ENCODE assay signal across 8 cellular contexts in the genomic region with DNA sequence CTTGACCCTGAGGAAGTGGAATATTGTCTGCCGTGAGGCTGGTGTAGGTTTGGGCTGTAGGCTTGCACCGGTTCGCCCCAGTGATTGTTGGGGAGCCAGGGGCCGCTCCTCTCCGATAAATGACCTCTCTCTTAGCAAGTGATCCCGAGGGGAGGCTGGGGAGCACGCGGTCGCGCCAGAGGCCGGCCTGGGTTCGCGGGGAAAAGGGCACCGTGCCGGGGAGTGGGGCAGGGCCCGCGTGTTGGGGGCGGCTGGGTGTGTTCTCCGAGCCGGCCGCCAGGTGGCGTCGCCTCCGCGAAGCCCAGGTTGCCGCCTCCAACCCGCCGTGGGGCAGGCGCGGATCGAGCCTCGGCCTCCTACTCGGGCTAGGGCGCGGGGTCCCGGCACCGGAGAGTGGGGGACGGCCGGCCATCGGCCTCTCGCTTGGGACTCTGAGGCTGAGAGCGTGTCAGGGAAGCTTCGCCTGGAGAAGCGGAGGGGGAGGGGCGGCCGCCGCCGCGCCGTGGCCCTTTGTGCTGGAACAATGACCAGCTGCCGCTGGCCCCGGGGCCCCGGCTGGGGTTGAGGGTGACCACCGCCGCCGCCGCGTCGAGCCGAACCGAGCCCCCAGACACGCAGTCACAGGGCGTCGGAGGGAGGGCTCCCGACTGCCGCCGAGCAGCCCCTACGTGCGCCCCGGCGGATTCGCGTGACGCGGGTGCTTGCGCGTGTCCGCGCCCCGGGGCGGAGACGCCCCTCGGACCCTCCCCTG. TPM values are rescaled to one million over a fixed set of nuclear protein-coding genes. Genes with fewer than 3 reads are reported as not detected.
DNase-seq lines count a peak whose midpoint lies in the region; ATAC-seq and TF ChIP-seq lines count a peak whose summit lies in the region.

No MANE protein-coding gene starts in this region.

- H3K9ac ChIP-seq in HUES48 (ENCODE audit: low read depth, low read length), result peak overlapping the region; percentile 86

- DNase-seq in Caki2 (ENCODE audit: low read depth) (peak; percentile 71), SK-N-DZ (ENCODE audit: low spot score) (peak; percentile 75), Right ventricle myocardium inferior (ENCODE audit: missing footprints) (peak; percentile 93), ovary (peak; percentile 86 to 92 (median 88)), tibial artery (peak; percentile 78 to 91)
- peak; percentile 84 for DNase-seq in activated naive CD4-positive, alpha-beta T cell treated with anti-CD3 and anti-CD28 coated beads, Interleukin-2, amount 50 U/mL, for 72 hours (ENCODE audit: low spot score in 2 of 2)

- in situ Hi-C loops in Caki2 (cut with HindIII; ENCODE audit: low pct_unique_long_range_greater_than_20kb, low sequenced_read_pairs), result no loop called here

- H3K9me3 Mint-ChIP-seq in activated naive CD4-positive, alpha-beta T cell treated with anti-CD3 and anti-CD28 coated beads, Interleukin-2, amount 50 U/mL, for 72 hours, result no peaks in the 10 kb centered on the region

- H3K36me3 ChIP-seq in HUES48 (ENCODE audit: control insufficient read depth, insufficient read depth, low read length) (peaks cover 29% of the 10 kb centered on the region), ovary (no peaks in the 10 kb centered on the region), tibial artery (peaks cover 14 to 18% (median 17%) of the 10 kb centered on the region in 3 donors)

- H3K9me3 ChIP-seq in HUES48 (ENCODE audit: control insufficient read depth, insufficient read depth, low read length) (no peaks in the 10 kb centered on the region), ovary (no peaks in the 10 kb centered on the region), tibial artery (no peaks in the 10 kb centered on the region)

- peak; percentile 97 for TF ChIP-seq POLR2A in ovary (IDR thresholded peaks at IDR 0.05)

- H3K4me1 ChIP-seq in HUES48 (ENCODE audit: control insufficient read depth, insufficient read depth, low read length) (peaks cover 22% of the 10 kb centered on the region), ovary (ENCODE audit: insufficient read depth) (peaks cover 16% of the 10 kb centered on the region), tibial artery (peaks cover 0 to 53% (median 42%) of the 10 kb centered on the region in 4 donors)

- H3K36me3 Mint-ChIP-seq in activated naive CD4-positive, alpha-beta T cell treated with anti-CD3 and anti-CD28 coated beads, Interleukin-2, amount 50 U/mL, for 72 hours, result peaks cover 0 to 6% of the 10 kb centered on the region in 2 donors

- H3K4me3 ChIP-seq in HUES48 (ENCODE audit: low read depth, low read length) (peak overlapping the region; percentile 88), ovary (peak overlapping the region; percentile 93), tibial artery (peak overlapping the region; percentile 73 to 79)

- TF ChIP-seq CTCF in ovary (IDR thresholded peaks at IDR 0.05) (peak; percentile 95 to 99 (median 98)), tibial artery (IDR thresholded peaks at IDR 0.05) (peak; percentile 95 to 99)

- peak overlapping the region; percentile 87 for H3K27ac ChIP-seq in HUES48 (ENCODE audit: low read depth, low read length)
- peak overlapping the region; percentile 99 to 100 for H3K27ac ChIP-seq in ovary
- peak overlapping the region; percentile 99 to 100 for H3K27ac ChIP-seq in tibial artery

- TF ChIP-seq EP300 in ovary (IDR thresholded peaks at IDR 0.05), result no peak

- intact Hi-C loops in Right ventricle myocardium inferior (cut with DNase I) (loop anchor here (1.0 kb wide), 1 partner anchor 13 kb away; no protein-coding TSS in a partner anchor), ovary (cut with DNase I) (loop anchor here in 1 of 4 donors (5.0 kb wide), 1 partner anchor 63 kb away; the partner anchor contains the start of gene KAZALD1), tibial artery (cut with DNase I; ENCODE audit: low total_unique reads) (no loop called here)

- no peaks in the 10 kb centered on the region for H3K27me3 ChIP-seq in HUES48 (ENCODE audit: control insufficient read depth, insufficient read depth, low read length)
- no peaks in the 10 kb centered on the region for H3K27me3 ChIP-seq in ovary
- no peaks in the 10 kb centered on the region for H3K27me3 ChIP-seq in tibial artery

- ATAC-seq in GM19452 (IDR thresholded peaks at IDR 0.05; ENCODE audit: unreplicated experiment), result peak; percentile 53
- peak; percentile 62 to 67 for ATAC-seq in activated naive CD4-positive, alpha-beta T cell treated with anti-CD3 and anti-CD28 coated beads, Interleukin-2, amount 50 U/mL, for 72 hours
- peak; percentile 78 for ATAC-seq in Right ventricle myocardium inferior

- 0% methylated on average over 52 to 83 of the region's 83 CpGs for WGBS in ovary, 3 donors

- H3K27ac Mint-ChIP-seq in activated naive CD4-positive, alpha-beta T cell treated with anti-CD3 and anti-CD28 coated beads, Interleukin-2, amount 50 U/mL, for 72 hours, result peak overlapping the region; percentile 59 to 80

RNA-seq across cellular contexts. Expression of gene LZTS2, which starts 0.4 kb away (rescaled TPM):
- 35.5 and 37.2 TPM in 2 replicates for total RNA-seq in Caki2 (2014; rRNA removed; shearing (Covaris generic); ENCODE audit: low replicate concordance)
- polyA plus RNA-seq in SK-N-DZ (2014; cell fraction: cytosol; rRNA removed), result 84.2 and 97.5 TPM in 2 replicates
- 135 and 146 TPM in 2 replicates for polyA plus RNA-seq in SK-N-DZ (2014; cell fraction: nucleus; rRNA removed)
- total RNA-seq in activated naive CD4-positive, alpha-beta T cell treated with anti-CD3 and anti-CD28 coated beads, Interleukin-2, amount 50 U/mL, for 72 hours, result 10 to 100 TPM in 1 of 2 donors, 1 to 10 TPM in 1; 6.8 to 19.2 TPM
- total RNA-seq in Right ventricle myocardium inferior (43.4 TPM), ovary (100 to 1,000 TPM in 2 of 7 donors, 10 to 100 TPM in 5; 60.6 to 121 (median 77.4) TPM)
- polyA plus RNA-seq in ovary, result 10 to 100 TPM in 1 of 2 donors, 1 to 10 TPM in 1; 9.4 to 93.9 TPM

RNA-seq across cellular contexts. Expression of gene TWNK, which starts 11.8 kb away (rescaled TPM):
- total RNA-seq in Caki2 (2014; rRNA removed; shearing (Covaris generic); ENCODE audit: low replicate concordance), result 5.2 and 10.7 TPM in 2 replicates
- polyA plus RNA-seq in SK-N-DZ (2014; cell fraction: cytosol; rRNA removed), result 15.5 and 19.5 TPM in 2 replicates
- polyA plus RNA-seq in SK-N-DZ (2014; cell fraction: nucleus; rRNA removed), result 10.5 and 23.3 TPM in 2 replicates
- total RNA-seq in activated naive CD4-positive, alpha-beta T cell treated with anti-CD3 and anti-CD28 coated beads, Interleukin-2, amount 50 U/mL, for 72 hours, result 10 to 100 TPM; 11.6 to 17.0 TPM
- 6.6 TPM for total RNA-seq in Right ventricle myocardium inferior
- 10 to 100 TPM in 4 of 7 donors, 1 to 10 TPM in 3; 2.4 to 13.9 (median 10.7) TPM for total RNA-seq in ovary
- polyA plus RNA-seq in ovary, result 10 to 100 TPM in 1 of 2 donors, 1 to 10 TPM in 1; 5.3 to 12.5 TPM

RNA-seq across cellular contexts. Expression of gene MRPL43, which starts 11.9 kb away (rescaled TPM):
- total RNA-seq in Caki2 (2014; rRNA removed; shearing (Covaris generic); ENCODE audit: low replicate concordance), result 123 and 128 TPM in 2 replicates
- polyA plus RNA-seq in SK-N-DZ (2014; cell fraction: cytosol; rRNA removed), result 150 and 151 TPM in 2 replicates
- 113 and 124 TPM in 2 replicates for polyA plus RNA-seq in SK-N-DZ (2014; cell fraction: nucleus; rRNA removed)
- 10 to 100 TPM; 42.4 to 53.3 TPM for total RNA-seq in activated naive CD4-positive, alpha-beta T cell treated with anti-CD3 and anti-CD28 coated beads, Interleukin-2, amount 50 U/mL, for 72 hours
- total RNA-seq in Right ventricle myocardium inferior (58.3 TPM), ovary (100 to 1,000 TPM in 1 of 7 donors, 10 to 100 TPM in 6; 68.2 to 113 (median 83.3) TPM)
- 100 to 1,000 TPM in 1 of 2 donors, 10 to 100 TPM in 1; 56.6 to 126 TPM for polyA plus RNA-seq in ovary

RNA-seq across cellular contexts. Expression of gene SEMA4G, which starts 29.9 kb away (rescaled TPM):
- 0.96 and 6.6 TPM in 2 replicates for total RNA-seq in Caki2 (2014; rRNA removed; shearing (Covaris generic); ENCODE audit: low replicate concordance)
- 3.3 and 5.0 TPM in 2 replicates for polyA plus RNA-seq in SK-N-DZ (2014; cell fraction: cytosol; rRNA removed)
- polyA plus RNA-seq in SK-N-DZ (2014; cell fraction: nucleus; rRNA removed), result 7.0 and 7.7 TPM in 2 replicates
- 1 to 10 TPM in 1 of 2 donors, under 1 TPM in 1; 0.39 to 3.2 TPM for total RNA-seq in activated naive CD4-positive, alpha-beta T cell treated with anti-CD3 and anti-CD28 coated beads, Interleukin-2, amount 50 U/mL, for 72 hours
- 1.5 TPM for total RNA-seq in Right ventricle myocardium inferior
- 10 to 100 TPM in 5 of 7 donors, 1 to 10 TPM in 2; 5.9 to 24.9 (median 13.1) TPM for total RNA-seq in ovary
- polyA plus RNA-seq in ovary, result 10 to 100 TPM in 1 of 2 donors, 1 to 10 TPM in 1; 9.1 to 25.5 TPM

RNA-seq across cellular contexts. Expression of gene PDZD7, which starts 31.8 kb away (rescaled TPM):
- total RNA-seq in Caki2 (2014; rRNA removed; shearing (Covaris generic); ENCODE audit: low replicate concordance), result 0.51 and 5.3 TPM in 2 replicates
- polyA plus RNA-seq in SK-N-DZ (2014; cell fraction: cytosol; rRNA removed), result 9.9 and 10.1 TPM in 2 replicates
- polyA plus RNA-seq in SK-N-DZ (2014; cell fraction: nucleus; rRNA removed), result 28.3 and 32.8 TPM in 2 replicates
- 1 to 10 TPM in 1 of 2 donors, under 1 TPM in 1; 0.80 to 1.3 TPM for total RNA-seq in activated naive CD4-positive, alpha-beta T cell treated with anti-CD3 and anti-CD28 coated beads, Interleukin-2, amount 50 U/mL, for 72 hours
- total RNA-seq in Right ventricle myocardium inferior (0.22 TPM), ovary (1 to 10 TPM in 2 of 7 donors, under 1 TPM in 5; 0.56 to 1.2 (median 0.74) TPM)
- polyA plus RNA-seq in ovary, result under 1 TPM; 0.07 to 0.44 TPM

Comparison
In these comparisons a context has a peak if more than half of its experiments do, and no peak if none do; other contexts are left out.
1. Peak in every context shown above with its lines: DNase-seq, ATAC-seq, H3K4me3 ChIP-seq and H3K27ac ChIP-seq.